23 cellular contexts compared by ENCODE assay signal in the genomic region with DNA sequence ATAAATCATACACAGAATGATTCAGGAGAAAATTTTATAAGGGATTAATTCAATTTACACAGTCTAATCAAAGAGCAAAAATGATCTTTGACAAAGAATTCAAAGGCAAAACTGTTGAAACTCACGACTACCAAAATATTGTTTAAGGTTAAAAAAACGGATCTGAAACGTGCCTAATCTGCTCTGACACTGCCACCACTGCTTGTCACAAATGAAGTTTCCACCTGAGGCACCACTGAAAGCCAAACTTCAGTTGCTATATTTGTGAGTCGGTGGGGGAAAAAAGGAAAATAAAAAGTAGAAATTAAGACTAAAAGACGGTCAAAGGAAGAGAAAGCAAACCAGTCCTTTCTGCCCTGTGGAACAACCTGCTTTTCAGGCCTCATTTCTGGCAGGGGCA.
DNase-seq lines count a peak whose midpoint lies in the region; ATAC-seq and TF ChIP-seq lines count a peak whose summit lies in the region.
"Had no signal": no experiment of that assay in that cellular context is flagged by ENCODE, and none has a peak within 500 bp of the region (broad histone marks: within the 10 kb centered on the region; RNA-seq: fewer than 3 reads in every experiment).

No MANE protein-coding gene starts in this region.

- peaks cover 6% of the 10 kb centered on the region for H3K4me1 Mint-ChIP-seq in activated T-cell treated with anti-CD3 and anti-CD28 coated beads, Interleukin-2, amount 50 U/mL, for 72 hours (ENCODE audit: low read depth)
- H3K4me1 Mint-ChIP-seq: endodermal cell, neural progenitor cell had no signal

- peaks cover 15% of the 10 kb centered on the region for H3K4me1 ChIP-seq in foreskin keratinocyte
- H3K4me1 ChIP-seq: neural progenitor cell, testis had no signal

- peak overlapping the region; percentile 30 for H3K27ac ChIP-seq in foreskin keratinocyte
- H3K27ac ChIP-seq: BLaER1, neural progenitor cell, testis had no signal

- peak overlapping the region; percentile 87 for H3K27ac Mint-ChIP-seq in activated T-cell treated with anti-CD3 and anti-CD28 coated beads, Interleukin-2, amount 50 U/mL, for 72 hours
- H3K27ac Mint-ChIP-seq: activated CD4-positive, alpha-beta T cell treated with anti-CD3 and anti-CD28 coated beads, Interleukin-2, amount 10 ng/mL, durations not matched to agents 24 days and 14 days; endodermal cell; neural progenitor cell had no signal

- no peaks in the 10 kb centered on the region for H3K27me3 ChIP-seq in foreskin keratinocyte
- H3K27me3 ChIP-seq: BLaER1, neural progenitor cell, testis had no signal

- no peak for TF ChIP-seq CTCF in foreskin keratinocyte (conservative IDR thresholded peaks at IDR 0.05)

- H3K9me3 Mint-ChIP-seq in activated T-cell treated with anti-CD3 and anti-CD28 coated beads, Interleukin-2, amount 50 U/mL, for 72 hours = no peaks in the 10 kb centered on the region
- H3K9me3 Mint-ChIP-seq: activated CD4-positive, alpha-beta T cell treated with anti-CD3 and anti-CD28 coated beads, Interleukin-2, amount 10 ng/mL, durations not matched to agents 24 days and 14 days; endodermal cell; neural progenitor cell had no signal

- H3K27me3 Mint-ChIP-seq in activated T-cell treated with anti-CD3 and anti-CD28 coated beads, Interleukin-2, amount 50 U/mL, for 72 hours (ENCODE audit: low read depth) = no peaks in the 10 kb centered on the region
- H3K27me3 Mint-ChIP-seq: activated CD4-positive, alpha-beta T cell treated with anti-CD3 and anti-CD28 coated beads, Interleukin-2, amount 10 ng/mL, durations not matched to agents 24 days and 14 days had no signal

- H3K36me3 Mint-ChIP-seq in activated T-cell treated with anti-CD3 and anti-CD28 coated beads, Interleukin-2, amount 50 U/mL, for 72 hours (ENCODE audit: insufficient read depth in 2 of 2) = peaks cover 0 to 2% of the 10 kb centered on the region in 2 donors

- no peak overlapping the region for H3K4me3 Mint-ChIP-seq in activated T-cell treated with anti-CD3 and anti-CD28 coated beads, Interleukin-2, amount 50 U/mL, for 72 hours
- H3K4me3 Mint-ChIP-seq: activated CD4-positive, alpha-beta T cell treated with anti-CD3 and anti-CD28 coated beads, Interleukin-2, amount 10 ng/mL, durations not matched to agents 24 days and 14 days; endodermal cell; neural progenitor cell had no signal

- DNase-seq in activated T-cell treated with anti-CD3 and anti-CD28 coated beads, Interleukin-2, amount 50 U/mL, for 72 hours = no peak
- DNase-seq in activated T-cell treated with anti-CD3 and anti-CD28 coated beads for 4 hours (no peak), RPMI8226 (peak; percentile 30), foreskin keratinocyte (no peak), DMS114 treated with DMSO at 0.1 percent for 48 hours (lab: John Stamatoyannopoulos, UW; ENCODE audit: unreplicated experiment) (no peak), NCI-H2081 (lab: John Stamatoyannopoulos, UW) (no peak)
- DNase-seq in stimulated activated CD4-positive, alpha-beta T cell treated with anti-CD3 and anti-CD28 coated beads, Interleukin-4, amount 100 ng/mL, for 4 hours = no peak
- DNase-seq: 8988T; activated CD4-positive, alpha-beta T cell treated with anti-CD3 and anti-CD28 coated beads, Interleukin-2, amount 10 ng/mL, durations not matched to agents 24 days and 14 days; activated CD8-positive, alpha-beta memory T cell treated with anti-CD3 and anti-CD28 coated beads, Interleukin-2, amount 50 U/mL, for 4 hours; activated naive CD4-positive, alpha-beta T cell; amygdala; DMS 273 treated with DMSO at 0.1 percent for 48 hours; endodermal cell; GOT3; midbrain; NCI-H1092; NCI-H69; testis had no signal

- ATAC-seq in activated T-cell treated with anti-CD3 and anti-CD28 coated beads, Interleukin-2, amount 50 U/mL, for 72 hours (replicated peaks in 1 of 2) = no peak
- no peak for ATAC-seq in foreskin keratinocyte
- ATAC-seq in GM19463 (IDR thresholded peaks at IDR 0.05; ENCODE audit: unreplicated experiment) = no peak
- ATAC-seq: K562 had no signal
